ENCODE assay signal across 8 cellular contexts in genomic region chr2:232698552-232699091, GRCh38. TPM values are rescaled to one million over a fixed set of nuclear protein-coding genes. Genes with fewer than 3 reads are reported as not detected.
DNase-seq lines count a peak whose midpoint lies in the region; ATAC-seq and TF ChIP-seq lines count a peak whose summit lies in the region.

No MANE protein-coding gene starts in this region.

- no peaks in the 10 kb centered on the region for H3K9me3 Mint-ChIP-seq in MCF 10A (ENCODE audit: unreplicated experiment)

- H3K27ac Mint-ChIP-seq in MCF 10A (ENCODE audit: low read depth, unreplicated experiment) = peak overlapping the region; percentile 93

- no peak overlapping the region for H3K9ac ChIP-seq in HUES48 (ENCODE audit: low read depth, low read length)
- peak overlapping the region; percentile 32 to 98 for H3K9ac ChIP-seq in mucosa of rectum (ENCODE audit: low read depth in 1 of 2, low read length in 2 of 2)

- H3K36me3 ChIP-seq in HUES48 (ENCODE audit: control insufficient read depth, insufficient read depth, low read length) = peaks cover 14% of the 10 kb centered on the region
- peaks cover 0 to 2% of the 10 kb centered on the region in 2 donors for H3K36me3 ChIP-seq in mucosa of rectum (ENCODE audit: control insufficient read depth in 2 of 2, insufficient read depth in 2 of 2, low read length in 2 of 2)
- peaks cover 0 to 1% of the 10 kb centered on the region in 2 donors for H3K36me3 ChIP-seq in gastroesophageal sphincter

- no peaks in the 10 kb centered on the region for H3K9me3 ChIP-seq in HUES48 (ENCODE audit: control insufficient read depth, insufficient read depth, low read length)
- no peaks in the 10 kb centered on the region for H3K9me3 ChIP-seq in mucosa of rectum (ENCODE audit: control insufficient read depth in 2 of 2, low read length in 2 of 2)
- H3K9me3 ChIP-seq in gastroesophageal sphincter = no peaks in the 10 kb centered on the region

- no peaks in the 10 kb centered on the region for H3K27me3 Mint-ChIP-seq in MCF 10A (ENCODE audit: insufficient read depth, unreplicated experiment)

- no peak for TF ChIP-seq CTCF in AG04449 (IDR thresholded peaks at IDR 0.05; ENCODE audit: insufficient read depth, low read length, missing control alignments)
- TF ChIP-seq CTCF in MCF 10A (IDR thresholded peaks at IDR 0.05; ENCODE audit: unreplicated experiment) = no peak
- TF ChIP-seq CTCF in gastroesophageal sphincter (IDR thresholded peaks at IDR 0.05) = no peak

- H3K4me1 Mint-ChIP-seq in MCF 10A (ENCODE audit: insufficient read depth, unreplicated experiment) = peaks cover 26% of the 10 kb centered on the region

- BruUV-seq in MCF 10A (replicated peaks; lab: Mats Ljungman, UMichigan) = TSS peak; percentile 53

- no peak for DNase-seq in AG04449 (ENCODE audit: low read depth, low spot score)
- DNase-seq in MCF 10A (ENCODE audit: unreplicated experiment) = no peak
- DNase-seq in stimulated activated CD4-positive, alpha-beta T cell treated with anti-CD3 and anti-CD28 coated beads, Interleukin-2, amount 100 ng/mL, for 48 hours = no peak

- ATAC-seq in GM19395 (IDR thresholded peaks at IDR 0.05; ENCODE audit: unreplicated experiment) (no peak), HG02763 (IDR thresholded peaks at IDR 0.05; ENCODE audit: unreplicated experiment) (no peak), gastroesophageal sphincter (no peak)

- POLR2A ChIA-PET in AG04449 (lab: Yijun Ruan, JAX) (no interaction called here), MCF 10A (lab: Yijun Ruan, JAX) (interaction anchor here (0.6 to 2.7 kb wide), 8 partner anchors 9 to 547 kb away, joined by 3 to 5 read pairs (median 4); partner anchors contain the start of genes EIF4E2 and TIGD1)

- H3K4me3 ChIP-seq in AG04449 (ENCODE audit: low read depth, low read length) = peak overlapping the region; percentile 98
- peak overlapping the region; percentile 95 for H3K4me3 ChIP-seq in HUES48 (ENCODE audit: low read depth, low read length)
- H3K4me3 ChIP-seq in mucosa of rectum (ENCODE audit: low read length in 2 of 2) = peak overlapping the region; percentile 96 to 97
- peak overlapping the region in 1 of 2 donors; percentile 99 for H3K4me3 ChIP-seq in gastroesophageal sphincter

- peaks cover 21% of the 10 kb centered on the region for H3K36me3 Mint-ChIP-seq in MCF 10A (ENCODE audit: insufficient read depth, unreplicated experiment)

- TF ChIP-seq POLR2A in gastroesophageal sphincter (IDR thresholded peaks at IDR 0.05) = no peak

- CTCF ChIA-PET in AG04449 (lab: Yijun Ruan, JAX) (no interaction called here), MCF 10A (lab: Yijun Ruan, JAX) (interaction anchor here (0.7 kb wide), 2 partner anchors 10 to 11 kb away, joined by 4 to 5 read pairs; no protein-coding TSS in a partner anchor)

- WGBS in gastroesophageal sphincter (ENCODE audit: low coverage in 1 of 2), 2 donors = 52 to 58% methylated on average over 4 of the region's 4 CpGs

- intact Hi-C loops in MCF 10A (cut with micrococcal nuclease) = loop anchor here (2.0 kb wide), 1 partner anchor 92 kb away; no protein-coding TSS in a partner anchor

- H3K4me1 ChIP-seq in HUES48 (ENCODE audit: control insufficient read depth, insufficient read depth, low read length) = peaks cover 19% of the 10 kb centered on the region
- peaks cover 15 to 18% of the 10 kb centered on the region in 2 donors for H3K4me1 ChIP-seq in mucosa of rectum (ENCODE audit: control insufficient read depth in 2 of 2, insufficient read depth in 2 of 2, low read length in 2 of 2)
- H3K4me1 ChIP-seq in gastroesophageal sphincter = peaks cover 3 to 67% (median 12%) of the 10 kb centered on the region in 3 donors

- no peak for TF ChIP-seq EP300 in gastroesophageal sphincter (IDR thresholded peaks at IDR 0.05)

- H3K4me3 Mint-ChIP-seq in MCF 10A (ENCODE audit: unreplicated experiment) = peak overlapping the region; percentile 95

- H3K27me3 ChIP-seq in HUES48 (ENCODE audit: control insufficient read depth, insufficient read depth, low read length) = no peaks in the 10 kb centered on the region
- no peaks in the 10 kb centered on the region for H3K27me3 ChIP-seq in mucosa of rectum (ENCODE audit: control insufficient read depth in 2 of 2, insufficient read depth in 2 of 2, low read length in 2 of 2)
- H3K27me3 ChIP-seq in gastroesophageal sphincter = no peaks in the 10 kb centered on the region

- H3K27ac ChIP-seq in HUES48 (ENCODE audit: low read depth, low read length) (no peak overlapping the region), mucosa of rectum (ENCODE audit: low read depth in 2 of 2, low read length in 2 of 2) (no peak overlapping the region), gastroesophageal sphincter (no peak overlapping the region)

RNA-seq across cellular contexts. Expression of gene GIGYF2, which starts 1.5 kb away (rescaled TPM):
- total RNA-seq in MCF 10A (2022) (71.1 and 90.3 TPM in 2 replicates), gastroesophageal sphincter (10 to 100 TPM; 62.6 to 88.3 (median 67.7) TPM)
